Comparison of ENCODE assay signal across 8 cellular contexts in genomic region chr2:172102858-172103359, GRCh38. TPM values are rescaled to one million over a fixed set of nuclear protein-coding genes. Genes with fewer than 3 reads are reported as not detected.
DNase-seq lines count a peak whose midpoint lies in the region; ATAC-seq, FAIRE-seq and TF ChIP-seq lines count a peak whose summit lies in the region.

Gene DLX2 (minus strand): TSS chr2:172102900. CDS start chr2:172102538, 362 bp downstream.

- no peak for TF ChIP-seq EP300 in K562 (IDR thresholded peaks at IDR 0.05; ENCODE audit: low read length)

- WGBS in K562 (ENCODE audit: insufficient coverage, low coverage, missing lambda C conversion rate): under 1% methylated on average over 33 of the region's 36 CpGs

- FAIRE-seq in K562 (lab: Jason Lieb, UNC): no peak

- peak within 1 kb of the TSS; percentile 96 for H3K4me2 ChIP-seq in K562 (ENCODE audit: insufficient read depth, low read length)
- H3K4me2 ChIP-seq in skeletal muscle satellite cell (ENCODE audit: low read length): peak within 1 kb of the TSS; percentile 99

- H2AFZ ChIP-seq in K562 (ENCODE audit: low read depth, low read length): peak within 1 kb of the TSS; percentile 99

- H3K27ac ChIP-seq in K562 (ENCODE audit: extremely low read depth, low read depth, low read length) (peak within 1 kb of the TSS; percentile 59), iPS-18a (ENCODE audit: low read length) (no peak within 1 kb of the TSS)

- DNase-seq in NCI-H1417 (lab: John Stamatoyannopoulos, UW): peak; percentile 77 to 91 (median 87)
- DNase-seq in NCI-H1417 treated with DMSO at 0.1 percent for 48 hours (lab: John Stamatoyannopoulos, UW): no peak
- DNase-seq in NCI-H1436 (lab: John Stamatoyannopoulos, UW): peak; percentile 97
- peak; percentile 94 to 97 for DNase-seq in SW 1271 (lab: John Stamatoyannopoulos, UW)
- DNase-seq in K562 (ENCODE audit: extremely low read depth in 1 of 4, low spot score in 3 of 4): peak; percentile 96 to 97 (median 96)

- H4K20me1 ChIP-seq in K562 (replicated peaks; ENCODE audit: control insufficient read depth, insufficient read depth, low read length): no peaks in the 10 kb centered on the region

- TF ChIP-seq CTCF in K562 (IDR thresholded peaks at IDR 0.05 in 2 of 3, conservative IDR thresholded peaks at IDR 0.05 in 1 of 3; ENCODE audit: insufficient read depth in 2 of 3, low read depth in 1 of 3, low read length in 3 of 3): peak in 2 of 3 experiments; percentile 23 to 32; a peak in 3 of 6 replicates

- CTCF ChIA-PET in K562 (lab: Yijun Ruan, JAX; ENCODE audit: low intra/inter-chr PET ratio): interaction anchor here (0.8 to 5.8 kb wide), 6 partner anchors 146 to 529 kb away, joined by 6 to 74 read pairs (median 20); no protein-coding TSS in a partner anchor

- peak within 1 kb of the TSS; percentile 64 to 92 for H3K9ac ChIP-seq in K562 (ENCODE audit: insufficient read depth in 1 of 2, low read depth in 2 of 2, low read length in 2 of 2)
- no peak within 1 kb of the TSS for H3K9ac ChIP-seq in iPS-18a (ENCODE audit: low read length)
- H3K9ac ChIP-seq in skeletal muscle satellite cell (ENCODE audit: low read depth, low read length): peak within 1 kb of the TSS; percentile 72

- intact Hi-C loops in K562 (cut with micrococcal nuclease): loop anchor here (1.0 to 10.0 kb wide), 4 partner anchors 103 to 397 kb away; partner anchors contain the start of gene HAT1

- no peaks in the 10 kb centered on the region for H3K79me2 ChIP-seq in K562 (ENCODE audit: control insufficient read depth, insufficient read depth, low read length)

- peak; percentile 66 for TF ChIP-seq POLR2A in K562 (conservative IDR thresholded peaks at IDR 0.05)

- ATAC-seq in HG02678 (IDR thresholded peaks at IDR 0.05; ENCODE audit: unreplicated experiment) (peak; percentile 79), K562 (peak; percentile 80)

- H3K4me3 ChIP-seq in K562 (peak within 1 kb of the TSS; percentile 63), iPS-18a (ENCODE audit: low read length) (peak within 1 kb of the TSS; percentile 42), skeletal muscle satellite cell (ENCODE audit: low read length) (peak within 1 kb of the TSS; percentile 81)

- POLR2A ChIA-PET in K562 (lab: Yijun Ruan, JAX): interaction anchor here (0.6 to 1.6 kb wide), 6 partner anchors 11 to 402 kb away, joined by 3 to 6 read pairs (median 3); no protein-coding TSS in a partner anchor

- no peaks in the 10 kb centered on the region for H3K9me3 ChIP-seq in K562 (replicated peaks; ENCODE audit: control insufficient read depth, insufficient read depth, low read depth, low read length)
- no peaks in the 10 kb centered on the region for H3K9me3 ChIP-seq in iPS-18a (ENCODE audit: control insufficient read depth, low read depth, low read length)
- H3K9me3 ChIP-seq in skeletal muscle satellite cell (replicated peaks; ENCODE audit: low read length): no peaks in the 10 kb centered on the region

- H3K27me3 ChIP-seq in K562 (ENCODE audit: control insufficient read depth in 2 of 2, insufficient read depth in 2 of 2, low read length in 2 of 2) (no peaks in the 10 kb centered on the region; a peak in 1 of 5 replicates), iPS-18a (ENCODE audit: control insufficient read depth, insufficient read depth, low read length) (peaks cover 98% of the 10 kb centered on the region), skeletal muscle satellite cell (ENCODE audit: control insufficient read depth, insufficient read depth, low read length) (no peaks in the 10 kb centered on the region)

- in situ Hi-C loops in K562 (cut with MboI): loop anchor here (25.0 kb wide), 1 partner anchor 1141 kb away; no protein-coding TSS in a partner anchor

- BruUV-seq in K562 (replicated peaks; lab: Mats Ljungman, UMichigan): no TSS peak

- no peaks in the 10 kb centered on the region for H3K9me1 ChIP-seq in K562 (ENCODE audit: control insufficient read depth, insufficient read depth, low read length)

- H3K4me1 ChIP-seq in K562 (replicated peaks in 1 of 2; ENCODE audit: control insufficient read depth in 2 of 2, insufficient read depth in 2 of 2, low read length in 2 of 2): peaks cover 18 to 69% of the 10 kb centered on the region in 2 experiments
- peaks cover 22% of the 10 kb centered on the region for H3K4me1 ChIP-seq in iPS-18a (ENCODE audit: control insufficient read depth, low read depth, low read length)
- peaks cover 61% of the 10 kb centered on the region for H3K4me1 ChIP-seq in skeletal muscle satellite cell (ENCODE audit: control insufficient read depth, insufficient read depth, low read length)

- H3K36me3 ChIP-seq in K562 (ENCODE audit: control insufficient read depth, insufficient read depth, low read length): no peaks in the 10 kb centered on the region
- no peaks in the 10 kb centered on the region for H3K36me3 ChIP-seq in iPS-18a (ENCODE audit: control insufficient read depth, low read depth, low read length)
- H3K36me3 ChIP-seq in skeletal muscle satellite cell (ENCODE audit: insufficient read depth, low read length): peaks cover 3% of the 10 kb centered on the region

- TF ChIP-seq RAD21 in K562 (CRISPR knock-in tag; conservative IDR thresholded peaks at IDR 0.05 in 1 of 2, IDR thresholded peaks at IDR 0.05 in 1 of 2): peak in 1 of 2 experiments; percentile 50; a peak in 2 of 4 replicates

TF ChIP-seq in K562, 482 proteins besides CTCF, POLR2A, EP300 and RAD21 (continues in another document):
- TF ChIP-seq ATF6 (CRISPR knock-in tag; IDR thresholded peaks at IDR 0.05): 0 out of 2 replicates have a peak, but pooled peaks have one; percentile 51
- no peak for TF ChIP-seq IRF2 (CRISPR knock-in tag; IDR thresholded peaks at IDR 0.05)
- no peak for TF ChIP-seq CHCHD3 (CRISPR knock-in tag; IDR thresholded peaks at IDR 0.05)
- TF ChIP-seq PML (IDR thresholded peaks at IDR 0.05; ENCODE audit: low read length): no peak; the same call in 1 of the 2 replicates
- no peak for TF ChIP-seq BMI1 (IDR thresholded peaks at IDR 0.05; ENCODE audit: low read length)
- TF ChIP-seq E2F6 (IDR thresholded peaks at IDR 0.05; ENCODE audit: borderline replicate concordance in 1 of 2, extremely low read depth in 1 of 2, insufficient read depth in 1 of 2, insufficient read length in 1 of 2, low read depth in 1 of 2, low read length in 1 of 2, poor library complexity in 1 of 2, severe bottlenecking in 1 of 2): peak; percentile 89 to 94
- no peak for TF ChIP-seq HSF4 (CRISPR knock-in tag; IDR thresholded peaks at IDR 0.05; ENCODE audit: borderline replicate concordance)
- no peak for TF ChIP-seq SRSF1 (IDR thresholded peaks at IDR 0.05; ENCODE audit: low read depth, low read length)
- no peak for TF ChIP-seq ZNF24 (IDR thresholded peaks at IDR 0.05)
- TF ChIP-seq TFE3 (CRISPR knock-in tag; IDR thresholded peaks at IDR 0.05): peak; percentile 96

RNA-seq across cellular contexts. Expression of gene DLX2, which starts in this region (rescaled TPM):
- 0.76 and 1.6 TPM in 2 replicates for total RNA-seq in K562 (2011; cell fraction: chromatin; rRNA removed; ENCODE audit: low replicate concordance)
- total RNA-seq in K562 (2011; cell fraction: nucleolus; rRNA removed): 1.2 and 1.5 TPM in 2 replicates
- 1.8 and 2.1 TPM in 2 replicates for total RNA-seq in K562 (2011; cell fraction: nucleoplasm; rRNA removed)
- total RNA-seq in K562 (2014; rRNA removed) (0.86 and 1.7 TPM in 2 replicates), K562 (2014; rRNA removed; fragmentation: Illumina TruSeq; extraction: Trizol) (0.15 and 0.29 TPM in 2 replicates), K562 (2015; rRNA removed; fragmentation: Illumina TruSeq; extraction: Trizol) (0.51 and 0.64 TPM in 2 replicates), K562 (2021) (3.6 and 4.3 TPM in 2 replicates)
- polyA plus RNA-seq in K562 (2011; rRNA removed) (0.14 and 0.31 TPM in 2 replicates), K562 (2014; fragmentation: Illumina TruSeq; extraction: Trizol) (1.4 and 2.0 TPM in 2 replicates), K562 (2014; fragmentation: Nextera tagmentation; extraction: Ambion mirVana) (1 to 10 TPM in 1 of 2 experiments, under 1 TPM in 1; 0.49 to 2.1 TPM), K562 (2014; rRNA removed) (2.0 and 2.9 TPM in 2 replicates)
- polyA plus RNA-seq in K562 (2011; cell fraction: cytosol; rRNA removed): 0.13 and 0.67 TPM in 2 replicates
- polyA plus RNA-seq in K562 (2011; cell fraction: nucleus; rRNA removed): 0.83 and 1.8 TPM in 2 replicates
- 2.1 and 9.9 TPM in 2 replicates for polyA plus RNA-seq in K562 (2012)
- not detected in 2 replicates for polyA minus RNA-seq in K562 (2011; rRNA and poly(A)+ RNA removed)
- 0.48 and 1.0 TPM in 2 replicates for polyA minus RNA-seq in K562 (2011; cell fraction: cytosol; rRNA and poly(A)+ RNA removed)
- polyA minus RNA-seq in K562 (2011; cell fraction: nucleus; rRNA and poly(A)+ RNA removed): 0.44 and 0.54 TPM in 2 replicates
- 1.1 and 1.8 TPM in 2 replicates for total RNA-seq in skeletal muscle satellite cell (2012; rRNA removed)
